Comparison of ENCODE assay signal across 23 cellular contexts in the genomic region with DNA sequence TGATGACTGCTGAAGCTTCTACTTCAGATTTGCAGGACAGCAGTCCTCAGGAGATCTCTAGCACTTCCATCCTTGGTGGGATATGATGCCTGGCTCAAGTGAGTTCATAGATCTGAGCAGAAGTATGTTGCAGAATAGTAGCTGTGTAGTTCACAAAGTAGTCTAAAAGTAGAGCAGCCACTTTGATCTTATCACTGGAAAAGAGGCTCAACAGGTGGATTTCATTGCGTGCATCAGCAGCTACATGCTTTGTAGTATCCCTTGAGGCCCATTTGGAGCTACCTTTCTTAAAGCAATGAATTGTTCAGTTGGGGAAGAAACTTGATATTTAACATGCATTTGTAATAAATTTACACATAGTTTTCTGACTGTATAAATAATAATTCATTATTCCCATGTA. TPM values are rescaled to one million over a fixed set of nuclear protein-coding genes. Genes with fewer than 3 reads are reported as not detected.
"Had no signal": no experiment of that assay in that cellular context is flagged by ENCODE, and none has a peak within 500 bp of the region (broad histone marks: within the 10 kb centered on the region; RNA-seq: fewer than 3 reads in every experiment).

No MANE protein-coding gene starts in this region.

- ATAC-seq: activated CD8-positive, alpha-beta T cell treated with anti-CD3 and anti-CD28 coated beads, Interleukin-2, amount 10 ng/mL, durations not matched to agents 7 days and 5 days had no signal

- H3K36me3 ChIP-seq: adrenal gland had no signal

- H3K4me1 ChIP-seq: adrenal gland had no signal

- H3K4me3 ChIP-seq: adrenal gland, SK-N-MC had no signal

- DNase-seq: activated CD4-positive, alpha-beta T cell treated with anti-CD3 and anti-CD28 coated beads for 48 hours; activated CD4-positive, alpha-beta T cell treated with anti-CD3 and anti-CD28 coated beads, Interleukin-2, amount 50 U/mL, for 4 hours; activated CD4-positive, CD25-positive, alpha-beta regulatory T cell treated with anti-CD3 and anti-CD28 coated beads, Interleukin-2, amount 50 U/mL, for 72 hours; activated CD8-positive, alpha-beta memory T cell treated with anti-CD3 and anti-CD28 coated beads, Interleukin-2, amount 50 U/mL, for 48 hours; activated CD8-positive, alpha-beta T cell treated with anti-CD3 and anti-CD28 coated beads, Interleukin-2, amount 10 ng/mL, durations not matched to agents 7 days and 5 days; activated naive CD4-positive, alpha-beta T cell treated with anti-CD3 and anti-CD28 coated beads, Interleukin-2, amount 50 U/mL, for 16 hours; activated naive CD8-positive, alpha-beta T cell treated with anti-CD3 and anti-CD28 coated beads, Interleukin-2, amount 10 ng/mL, durations not matched to agents 7 days and 5 days; activated T-cell treated with anti-CD3 and anti-CD28 coated beads, Interleukin-2, amount 50 U/mL, for 1 hour; adrenal gland; anterior cingulate cortex; NCI-H1105 treated with DMSO at 0.1 percent for 48 hours; NCI-H1436 treated with DMSO at 0.1 percent for 48 hours; NCI-H187; NCI-H2081; NCI-H2171 treated with DMSO at 0.1 percent for 48 hours; NCI-H345; NCI-H510A; NCI-H526 treated with DMSO at 0.1 percent for 48 hours; NCI-H82; SIG-M5; SW 1271 had no signal

- H3K27ac ChIP-seq: adrenal gland, SK-N-MC had no signal

- H3K9me3 ChIP-seq: adrenal gland had no signal

RNA-seq across cellular contexts. Expression of gene BEX3, which starts 29.9 kb away (rescaled TPM):
- total RNA-seq: OCI-LY7 had no signal
